Comparison of ENCODE assay signal across 10 cellular contexts in the genomic region with DNA sequence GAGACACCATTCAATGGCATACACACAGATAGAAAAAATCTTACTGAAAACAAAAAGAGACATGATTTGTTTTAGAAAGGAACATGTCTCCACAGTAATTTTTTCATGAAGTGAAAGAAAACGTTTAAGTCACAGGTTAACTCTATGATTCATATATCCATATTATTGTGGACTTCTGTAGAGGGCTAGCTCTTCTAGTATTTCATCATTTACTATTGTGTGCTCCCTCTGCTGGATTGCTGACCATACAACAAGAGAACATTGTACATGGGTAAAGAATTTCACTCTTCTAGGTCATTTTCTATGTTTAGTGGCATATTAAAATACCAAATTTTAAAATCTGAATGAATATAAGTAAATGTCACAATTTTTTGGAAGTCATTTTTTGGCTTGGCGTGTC.
DNase-seq lines count a peak whose midpoint lies in the region; TF ChIP-seq lines count a peak whose summit lies in the region.
"Had no signal": no experiment of that assay in that cellular context is flagged by ENCODE, and none has a peak within 500 bp of the region (broad histone marks: within the 10 kb centered on the region; RNA-seq: fewer than 3 reads in every experiment).

No MANE protein-coding gene starts in this region.

- H3K4me3 ChIP-seq in KMS-11 (IDR thresholded peaks at IDR 0.05; ENCODE audit: insufficient read depth, low read depth, low read length) (no peak overlapping the region), adrenal gland (no peak overlapping the region), neural cell (ENCODE audit: low read length) (no peak overlapping the region)
- H3K4me3 ChIP-seq: thoracic aorta had no signal

- peak; percentile 44 for DNase-seq in DMS 273 (lab: John Stamatoyannopoulos, UW; ENCODE audit: unreplicated experiment)
- DNase-seq in DMS 273 treated with DMSO at 0.1 percent for 48 hours (lab: John Stamatoyannopoulos, UW): no peak
- no peak for DNase-seq in adrenal gland
- no peak for DNase-seq in HCEC 1CT
- no peak for DNase-seq in SHP77 (lab: John Stamatoyannopoulos, UW)
- no peak for DNase-seq in dermis blood vessel endothelial cell
- DNase-seq: effector CD8-positive, alpha-beta T cell had no signal

- peak; percentile 34 for TF ChIP-seq RAD21 in neural cell (conservative IDR thresholded peaks at IDR 0.05)

- H3K9me2 ChIP-seq in neural cell (ENCODE audit: insufficient read depth, low read length): no peaks in the 10 kb centered on the region

- H3K4me2 ChIP-seq in KMS-11 (no peak overlapping the region), neural cell (ENCODE audit: low read length) (no peak overlapping the region)

- H3K27me3 ChIP-seq in KMS-11 (ENCODE audit: insufficient read depth, low read depth): no peaks in the 10 kb centered on the region
- no peaks in the 10 kb centered on the region for H3K27me3 ChIP-seq in adrenal gland
- H3K27me3 ChIP-seq in neural cell (ENCODE audit: insufficient read depth, low read depth, low read length): no peaks in the 10 kb centered on the region

- no peaks in the 10 kb centered on the region for H3K9me3 ChIP-seq in adrenal gland (replicated peaks in 1 of 3)
- H3K9me3 ChIP-seq in neural cell (ENCODE audit: low read length): no peaks in the 10 kb centered on the region
- H3K9me3 ChIP-seq: thoracic aorta had no signal

- H3K79me2 ChIP-seq in KMS-11 (ENCODE audit: insufficient read depth, low read depth) (no peaks in the 10 kb centered on the region), neural cell (replicated peaks; ENCODE audit: insufficient read depth, low read length) (no peaks in the 10 kb centered on the region)

- H3K4me1 ChIP-seq in KMS-11 (ENCODE audit: low read depth, poor library complexity, severe bottlenecking): no peaks in the 10 kb centered on the region
- H3K4me1 ChIP-seq in adrenal gland (replicated peaks in 1 of 2): no peaks in the 10 kb centered on the region

- H3K27ac ChIP-seq in KMS-11 (no peak overlapping the region), adrenal gland (no peak overlapping the region), neural cell (ENCODE audit: low read length) (no peak overlapping the region)
- H3K27ac ChIP-seq: thoracic aorta had no signal

- H2AFZ ChIP-seq in KMS-11 (ENCODE audit: low read depth) (no peak overlapping the region), neural cell (ENCODE audit: low read depth, low read length) (no peak overlapping the region)

- no peak for TF ChIP-seq EP300 in neural cell (conservative IDR thresholded peaks at IDR 0.05; ENCODE audit: poor library complexity, severe bottlenecking)

- H3F3A ChIP-seq in neural cell (ENCODE audit: insufficient read depth, low read length, poor library complexity, severe bottlenecking): no peaks in the 10 kb centered on the region

- intact Hi-C loops in adrenal gland (cut with DNase I): no loop called here

- H3K9ac ChIP-seq in KMS-11 (no peak overlapping the region), neural cell (ENCODE audit: low read length) (no peak overlapping the region)

- H3K36me3 ChIP-seq in KMS-11 (ENCODE audit: insufficient read depth) (no peaks in the 10 kb centered on the region), adrenal gland (replicated peaks in 1 of 2) (no peaks in the 10 kb centered on the region), neural cell (ENCODE audit: insufficient read depth, low read length) (no peaks in the 10 kb centered on the region)
- H3K36me3 ChIP-seq: thoracic aorta had no signal

- TF ChIP-seq POLR2A in adrenal gland (IDR thresholded peaks at IDR 0.05): no peak

- no peaks in the 10 kb centered on the region for H4K20me1 ChIP-seq in KMS-11 (ENCODE audit: insufficient read depth)
- H4K20me1 ChIP-seq in neural cell (ENCODE audit: insufficient read depth): no peaks in the 10 kb centered on the region

- WGBS in adrenal gland, 4 donors: 22 to 33% (median 30%) methylated on average over 2 of the region's 2 CpGs

- TF ChIP-seq CTCF in KMS-11 (conservative IDR thresholded peaks at IDR 0.05; ENCODE audit: low read depth, low read length) (peak; percentile 44), adrenal gland (IDR thresholded peaks at IDR 0.05) (peak in 4 of 6 experiments; percentile 4 to 39 (median 16)), neural cell (IDR thresholded peaks at IDR 0.05; ENCODE audit: poor library complexity, severe bottlenecking) (peak; percentile 43)

TF ChIP-seq in neural cell, 6 proteins besides CTCF, POLR2A, EP300 and RAD21:
- TF ChIP-seq SMC3 (conservative IDR thresholded peaks at IDR 0.05; ENCODE audit: poor library complexity): peak; percentile 31
- TF ChIP-seq POLR2AphosphoS5 (IDR thresholded peaks at IDR 0.05): no peak
